Comparison of ENCODE assay signal across 27 cellular contexts in genomic region chr3:188721312-188721711, GRCh38.
"Had no signal": no experiment of that assay in that cellular context is flagged by ENCODE, and none has a peak within 500 bp of the region (broad histone marks: within the 10 kb centered on the region; RNA-seq: fewer than 3 reads in every experiment).

No MANE protein-coding gene starts in this region.

- H3K36me3 ChIP-seq: heart right ventricle, ovary, thyroid gland, vagina had no signal

- H3K27ac ChIP-seq: esophagus squamous epithelium, heart right ventricle, ovary, psoas muscle, thyroid gland, vagina had no signal

- H3K27me3 Mint-ChIP-seq: effector memory CD8-positive, alpha-beta T cell; naive thymus-derived CD8-positive, alpha-beta T cell; stimulated activated naive CD8-positive, alpha-beta T cell treated with anti-CD3 and anti-CD28 coated beads, Interleukin-15, amount 100 ng/mL, for 72 hours had no signal

- H3K4me3 ChIP-seq: esophagus squamous epithelium, heart right ventricle, ovary, psoas muscle, smooth muscle cell, thyroid gland, vagina had no signal

- H3K27ac Mint-ChIP-seq: effector memory CD8-positive, alpha-beta T cell; naive thymus-derived CD8-positive, alpha-beta T cell; stimulated activated naive CD8-positive, alpha-beta T cell treated with anti-CD3 and anti-CD28 coated beads, Interleukin-15, amount 100 ng/mL, for 72 hours had no signal

- H3K4me2 ChIP-seq: smooth muscle cell had no signal

- H3K4me1 ChIP-seq: psoas muscle, thyroid gland, vagina had no signal

- H3K36me3 Mint-ChIP-seq: naive thymus-derived CD8-positive, alpha-beta T cell had no signal

- H3K27me3 ChIP-seq: esophagus squamous epithelium, heart right ventricle, ovary, thyroid gland, vagina had no signal

- DNase-seq: cortex of kidney; effector memory CD8-positive, alpha-beta T cell; erythroblast; esophagus squamous epithelium; glutamatergic neuron; heart right ventricle; hippocampal formation; left cardiac atrium; mesendoderm; midbrain; naive thymus-derived CD8-positive, alpha-beta T cell; occipital lobe; ovary; posterior cingulate gyrus; psoas muscle; right cardiac atrium; stimulated activated CD4-positive, alpha-beta T cell treated with anti-CD3 and anti-CD28 coated beads, Interleukin-12 subunit alpha, Interleukin-12 subunit beta, amount 100 ng/mL, for 4 hours; stimulated activated CD4-positive, alpha-beta T cell treated with anti-CD3 and anti-CD28 coated beads, Interleukin-1b, Interleukin-23, amount 100 ng/mL, for 48 hours; stimulated activated CD4-positive, alpha-beta T cell treated with anti-CD3 and anti-CD28 coated beads, Interleukin-4, amount 100 ng/mL, for 1 hour; stimulated activated CD8-positive, alpha-beta memory T cell treated with anti-CD3 and anti-CD28 coated beads, Interleukin-4, amount 100 ng/mL, for 48 hours; stimulated activated naive CD4-positive, alpha-beta T cell; stimulated activated naive CD8-positive, alpha-beta T cell treated with anti-CD3 and anti-CD28 coated beads, Interleukin-15, amount 100 ng/mL, for 72 hours; thyroid gland; trophoblast cell had no signal

- ATAC-seq: effector memory CD8-positive, alpha-beta T cell; naive thymus-derived CD8-positive, alpha-beta T cell; psoas muscle had no signal

- H3K4me3 Mint-ChIP-seq: effector memory CD8-positive, alpha-beta T cell; naive thymus-derived CD8-positive, alpha-beta T cell; stimulated activated naive CD8-positive, alpha-beta T cell treated with anti-CD3 and anti-CD28 coated beads, Interleukin-15, amount 100 ng/mL, for 72 hours had no signal

- FAIRE-seq: endometrium had no signal

- H3K9me3 Mint-ChIP-seq: effector memory CD8-positive, alpha-beta T cell; naive thymus-derived CD8-positive, alpha-beta T cell; stimulated activated naive CD8-positive, alpha-beta T cell treated with anti-CD3 and anti-CD28 coated beads, Interleukin-15, amount 100 ng/mL, for 72 hours had no signal

- H3K9me3 ChIP-seq: esophagus squamous epithelium, heart right ventricle, ovary, psoas muscle, thyroid gland, vagina had no signal
